In the genomic region with DNA sequence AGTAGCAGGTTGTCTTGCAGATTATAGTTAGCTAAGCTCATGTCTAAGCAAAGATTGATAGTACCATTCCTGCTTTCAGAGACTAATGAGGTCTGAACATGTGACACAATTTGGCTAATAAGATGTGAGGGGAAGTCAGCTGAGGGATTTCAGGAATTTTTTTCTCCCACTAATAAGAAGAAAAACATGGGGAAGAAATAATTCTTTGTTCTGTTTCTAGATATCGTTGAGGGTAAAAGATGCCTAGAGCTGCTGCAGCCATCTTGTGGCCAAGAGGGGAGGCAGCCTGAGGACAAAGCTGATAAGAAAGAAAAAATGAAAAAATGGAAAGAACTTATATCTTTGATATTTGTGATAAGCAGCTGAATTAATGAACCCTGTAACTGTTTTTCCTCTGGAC, we compare ENCODE assay signal across 15 cellular contexts.
DNase-seq lines count a peak whose midpoint lies in the region; TF ChIP-seq lines count a peak whose summit lies in the region.
"Had no signal": no experiment of that assay in that cellular context is flagged by ENCODE, and none has a peak within 500 bp of the region (broad histone marks: within the 10 kb centered on the region; RNA-seq: fewer than 3 reads in every experiment).

No MANE protein-coding gene starts in this region.

- no peak overlapping the region for H3K27ac ChIP-seq in breast epithelium
- no peak overlapping the region for H3K27ac ChIP-seq in OCI-LY1 (ENCODE audit: low read depth, low read length, poor library complexity, severe bottlenecking)
- H3K27ac ChIP-seq: cardiac muscle cell, heart right ventricle had no signal

- no peak overlapping the region for H3K9ac ChIP-seq in OCI-LY1 (ENCODE audit: low read length)

- H3K36me3 Mint-ChIP-seq in MCF 10A (ENCODE audit: insufficient read depth, unreplicated experiment), result peaks cover 6% of the 10 kb centered on the region
- H3K36me3 Mint-ChIP-seq in activated CD4-positive, alpha-beta memory T cell treated with anti-CD3 and anti-CD28 coated beads, Interleukin-2, amount 10 ng/mL, durations not matched to agents 7 days and 5 days (ENCODE audit: low read depth), result no peaks in the 10 kb centered on the region
- H3K36me3 Mint-ChIP-seq: activated CD4-positive, alpha-beta memory T cell treated with anti-CD3 and anti-CD28 coated beads for 36 hours; memory B cell; stimulated activated effector memory CD8-positive, alpha-beta T cell treated with anti-CD3 and anti-CD28 coated beads, Interleukin-12 subunit alpha, Interleukin-12 subunit beta, amount 100 ng/mL, for 72 hours had no signal

- no peak overlapping the region for H3K4me3 ChIP-seq in breast epithelium
- H3K4me3 ChIP-seq in OCI-LY1 (ENCODE audit: low read depth, low read length, poor library complexity, severe bottlenecking), result no peak overlapping the region
- no peak overlapping the region for H3K4me3 ChIP-seq in epithelial cell of proximal tubule (ENCODE audit: low read depth, low read length)
- H3K4me3 ChIP-seq: cardiac muscle cell, heart right ventricle had no signal

- DNase-seq in MCF 10A (ENCODE audit: unreplicated experiment) (peak; percentile 12), breast epithelium (ENCODE audit: low spot score in 2 of 2) (no peak), epithelial cell of proximal tubule (ENCODE audit: low read depth) (no peak), NCI-H187 (lab: John Stamatoyannopoulos, UW) (no peak), SW 1271 (lab: John Stamatoyannopoulos, UW) (no peak)
- DNase-seq in activated CD4-positive, alpha-beta memory T cell treated with anti-CD3 and anti-CD28 coated beads, Interleukin-2, amount 10 ng/mL, durations not matched to agents 7 days and 5 days, result no peak
- DNase-seq in activated T-cell treated with anti-CD3 and anti-CD28 coated beads, Interleukin-2, amount 50 U/mL, for 1 hour, result no peak
- DNase-seq: activated CD4-positive, alpha-beta memory T cell treated with anti-CD3 and anti-CD28 coated beads for 36 hours; activated gamma-delta T cell; heart right ventricle had no signal

- no peaks in the 10 kb centered on the region for H4K20me1 ChIP-seq in OCI-LY1 (ENCODE audit: insufficient read depth, low read length)

- peaks cover 8% of the 10 kb centered on the region for H3K9me3 Mint-ChIP-seq in MCF 10A (ENCODE audit: unreplicated experiment)
- peaks cover 5% of the 10 kb centered on the region for H3K9me3 Mint-ChIP-seq in activated CD4-positive, alpha-beta memory T cell treated with anti-CD3 and anti-CD28 coated beads, Interleukin-2, amount 10 ng/mL, durations not matched to agents 7 days and 5 days

- CTCF ChIA-PET in MCF 10A (lab: Yijun Ruan, JAX), result interaction anchor here (0.5 to 1.6 kb wide), 13 partner anchors 13 to 1341 kb away, joined by 3 to 6 read pairs (median 3); no protein-coding TSS in a partner anchor
- CTCF ChIA-PET in activated CD4-positive, alpha-beta memory T cell treated with anti-CD3 and anti-CD28 coated beads, Interleukin-2, amount 10 ng/mL, durations not matched to agents 7 days and 5 days (lab: Charles Lee), result no interaction called here

- H3K36me3 ChIP-seq in breast epithelium, result no peaks in the 10 kb centered on the region
- H3K36me3 ChIP-seq in OCI-LY1 (ENCODE audit: insufficient read depth, low read length), result no peaks in the 10 kb centered on the region
- H3K36me3 ChIP-seq: cardiac muscle cell, heart right ventricle had no signal

- no peaks in the 10 kb centered on the region for H3K4me1 ChIP-seq in breast epithelium
- no peaks in the 10 kb centered on the region for H3K4me1 ChIP-seq in OCI-LY1 (ENCODE audit: insufficient read depth, low read length, severe bottlenecking)
- H3K4me1 ChIP-seq: heart right ventricle had no signal

- POLR2A ChIA-PET in MCF 10A (lab: Yijun Ruan, JAX), result interaction anchor here (0.6 to 1.2 kb wide), 2 partner anchors 16 to 754 kb away, joined by 3 read pairs; no protein-coding TSS in a partner anchor
- POLR2A ChIA-PET in activated CD4-positive, alpha-beta memory T cell treated with anti-CD3 and anti-CD28 coated beads, Interleukin-2, amount 10 ng/mL, durations not matched to agents 7 days and 5 days (lab: Charles Lee), result no interaction called here

- no peak overlapping the region for H3K4me2 ChIP-seq in OCI-LY1 (ENCODE audit: low read length)

- TF ChIP-seq CTCF in MCF 10A (IDR thresholded peaks at IDR 0.05; ENCODE audit: unreplicated experiment) (peak; percentile 49), breast epithelium (IDR thresholded peaks at IDR 0.05) (no peak), OCI-LY1 (IDR thresholded peaks at IDR 0.05; ENCODE audit: low read length) (peak; percentile 38), epithelial cell of proximal tubule (conservative IDR thresholded peaks at IDR 0.05; ENCODE audit: low read depth, low read length) (peak; percentile 50)

- H3K27ac Mint-ChIP-seq in MCF 10A (ENCODE audit: low read depth, unreplicated experiment), result no peak overlapping the region
- no peak overlapping the region for H3K27ac Mint-ChIP-seq in activated CD4-positive, alpha-beta memory T cell treated with anti-CD3 and anti-CD28 coated beads, Interleukin-2, amount 10 ng/mL, durations not matched to agents 7 days and 5 days
- H3K27ac Mint-ChIP-seq: activated CD4-positive, alpha-beta memory T cell treated with anti-CD3 and anti-CD28 coated beads for 36 hours; memory B cell; stimulated activated effector memory CD8-positive, alpha-beta T cell treated with anti-CD3 and anti-CD28 coated beads, Interleukin-12 subunit alpha, Interleukin-12 subunit beta, amount 100 ng/mL, for 72 hours; T-helper 1 cell treated with Interleukin-12 subunit alpha and Interleukin-12 subunit beta and Interleukin-4 antibody, amounts not matched to agents 30 μg/mL and 1 μg/mL, for 36 hours had no signal

- H2AFZ ChIP-seq in OCI-LY1 (ENCODE audit: low read length), result no peak overlapping the region

- no peaks in the 10 kb centered on the region for H3K27me3 Mint-ChIP-seq in MCF 10A (ENCODE audit: insufficient read depth, unreplicated experiment)
- H3K27me3 Mint-ChIP-seq in activated CD4-positive, alpha-beta memory T cell treated with anti-CD3 and anti-CD28 coated beads, Interleukin-2, amount 10 ng/mL, durations not matched to agents 7 days and 5 days, result no peaks in the 10 kb centered on the region
- H3K27me3 Mint-ChIP-seq: activated CD4-positive, alpha-beta memory T cell treated with anti-CD3 and anti-CD28 coated beads for 36 hours; memory B cell had no signal

- no peaks in the 10 kb centered on the region for H3F3A ChIP-seq in OCI-LY1 (ENCODE audit: insufficient read depth, low read length)

- H3K9me3 ChIP-seq in breast epithelium (peaks cover 5 to 8% of the 10 kb centered on the region in 2 donors), OCI-LY1 (ENCODE audit: low read length) (no peaks in the 10 kb centered on the region)

- no peak for TF ChIP-seq POLR2A in breast epithelium (IDR thresholded peaks at IDR 0.05)

- H3K4me1 Mint-ChIP-seq in MCF 10A (ENCODE audit: insufficient read depth, unreplicated experiment), result no peaks in the 10 kb centered on the region
- H3K4me1 Mint-ChIP-seq in activated CD4-positive, alpha-beta memory T cell treated with anti-CD3 and anti-CD28 coated beads, Interleukin-2, amount 10 ng/mL, durations not matched to agents 7 days and 5 days, result no peaks in the 10 kb centered on the region
- H3K4me1 Mint-ChIP-seq: memory B cell; stimulated activated effector memory CD8-positive, alpha-beta T cell treated with anti-CD3 and anti-CD28 coated beads, Interleukin-12 subunit alpha, Interleukin-12 subunit beta, amount 100 ng/mL, for 72 hours had no signal

- H3K27me3 ChIP-seq in breast epithelium (no peaks in the 10 kb centered on the region), OCI-LY1 (ENCODE audit: insufficient read depth, low read length) (no peaks in the 10 kb centered on the region)
- H3K27me3 ChIP-seq: cardiac muscle cell, heart right ventricle had no signal

- no peaks in the 10 kb centered on the region for H3K79me2 ChIP-seq in OCI-LY1 (ENCODE audit: insufficient read depth, low read length)

- intact Hi-C loops in MCF 10A (cut with micrococcal nuclease) (loop anchor here (10.0 kb wide), 1 partner anchor 1330 kb away; no protein-coding TSS in a partner anchor), breast epithelium (cut with DNase I; ENCODE audit: low total_unique reads) (no loop called here)

- no peak overlapping the region for H3K4me3 Mint-ChIP-seq in MCF 10A (ENCODE audit: unreplicated experiment)
- no peak overlapping the region for H3K4me3 Mint-ChIP-seq in activated CD4-positive, alpha-beta memory T cell treated with anti-CD3 and anti-CD28 coated beads, Interleukin-2, amount 10 ng/mL, durations not matched to agents 7 days and 5 days
- H3K4me3 Mint-ChIP-seq: activated CD4-positive, alpha-beta memory T cell treated with anti-CD3 and anti-CD28 coated beads for 36 hours; memory B cell; stimulated activated effector memory CD8-positive, alpha-beta T cell treated with anti-CD3 and anti-CD28 coated beads, Interleukin-12 subunit alpha, Interleukin-12 subunit beta, amount 100 ng/mL, for 72 hours; T-helper 1 cell treated with Interleukin-12 subunit alpha and Interleukin-12 subunit beta and Interleukin-4 antibody, amounts not matched to agents 30 μg/mL and 1 μg/mL, for 36 hours had no signal

- BruUV-seq in MCF 10A (replicated peaks; lab: Mats Ljungman, UMichigan), result no TSS peak

- H3K9me2 ChIP-seq in OCI-LY1 (ENCODE audit: low read depth, low read length), result no peaks in the 10 kb centered on the region

Comparison
In these comparisons a context has a peak if more than half of its experiments do, and no peak if none do; other contexts are left out.
1. CTCF ChIP-seq: peak in MCF 10A (single experiment), OCI-LY1 (single experiment) and epithelial cell of proximal tubule (single experiment); none in breast epithelium (0 of 3).